10 cellular contexts compared by ENCODE assay signal in the genomic region with DNA sequence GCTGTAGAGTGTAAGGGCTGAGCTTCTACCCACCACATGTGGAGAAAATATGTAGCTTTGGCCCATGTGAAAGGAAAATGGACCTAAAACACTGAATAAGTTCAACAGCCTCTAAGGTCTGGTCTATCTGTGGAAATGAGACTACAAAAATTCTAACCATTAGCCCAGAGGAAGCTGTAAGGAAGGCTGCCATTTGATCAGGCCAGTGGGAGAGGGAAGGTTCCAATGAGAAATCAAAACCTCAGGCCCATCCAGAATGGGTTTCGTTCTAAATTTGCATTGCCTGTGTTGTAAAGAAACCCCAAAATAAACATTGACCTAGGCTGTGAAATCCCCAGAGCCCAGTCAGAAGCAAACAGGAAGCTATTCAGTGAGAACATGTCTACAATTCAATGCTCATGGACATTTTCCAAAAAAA.
DNase-seq lines count a peak whose midpoint lies in the region; ATAC-seq and TF ChIP-seq lines count a peak whose summit lies in the region.
"Had no signal": no experiment of that assay in that cellular context is flagged by ENCODE, and none has a peak within 500 bp of the region (broad histone marks: within the 10 kb centered on the region; RNA-seq: fewer than 3 reads in every experiment).

No MANE protein-coding gene starts in this region.

- H3K36me3 ChIP-seq in SK-N-MC (ENCODE audit: insufficient read depth, low read length), result no peaks in the 10 kb centered on the region
- H3K36me3 ChIP-seq in left lung, result no peaks in the 10 kb centered on the region
- H3K36me3 ChIP-seq in lower lobe of right lung, result no peaks in the 10 kb centered on the region

- H3K27ac ChIP-seq in SK-N-MC (peak overlapping the region; percentile 56), left lung (peak overlapping the region in 1 of 2 donors; percentile 26), lower lobe of right lung (no peak overlapping the region)
- H3K27ac ChIP-seq: foreskin keratinocyte had no signal

- H3K9ac ChIP-seq in SK-N-MC (ENCODE audit: insufficient read length), result no peak overlapping the region

- intact Hi-C loops in left lung (cut with DNase I), result no loop called here
- intact Hi-C loops in lower lobe of right lung (cut with DNase I), result no loop called here

- no peaks in the 10 kb centered on the region for H3K4me1 ChIP-seq in left lung
- H3K4me1 ChIP-seq in lower lobe of right lung, result no peaks in the 10 kb centered on the region
- H3K4me1 ChIP-seq: foreskin keratinocyte had no signal

- no peak for TF ChIP-seq CTCF in left lung (IDR thresholded peaks at IDR 0.05)
- no peak for TF ChIP-seq CTCF in lower lobe of right lung (IDR thresholded peaks at IDR 0.05)

- H3K27me3 ChIP-seq in left lung (no peaks in the 10 kb centered on the region), lower lobe of right lung (ENCODE audit: low read depth) (no peaks in the 10 kb centered on the region)
- H3K27me3 ChIP-seq: foreskin keratinocyte had no signal

- H3K4me3 ChIP-seq in SK-N-MC (peak overlapping the region; percentile 2; the same call in 1 of the 2 replicates), left lung (no peak overlapping the region), lower lobe of right lung (no peak overlapping the region)

- H3K9me3 ChIP-seq in SK-N-MC (ENCODE audit: low read depth, low read length), result no peaks in the 10 kb centered on the region
- H3K9me3 ChIP-seq in left lung, result no peaks in the 10 kb centered on the region
- H3K9me3 ChIP-seq in lower lobe of right lung, result no peaks in the 10 kb centered on the region

- ATAC-seq in GM21737 (IDR thresholded peaks at IDR 0.05; ENCODE audit: unreplicated experiment), result peak; percentile 78
- ATAC-seq in left lung, result peak; percentile 19
- ATAC-seq in GM18498 (IDR thresholded peaks at IDR 0.05; ENCODE audit: unreplicated experiment), result no peak
- ATAC-seq in lower lobe of right lung, result no peak
- ATAC-seq: foreskin keratinocyte had no signal

- DNase-seq in GM04503 (ENCODE audit: low read depth) (peak; percentile 47), SK-N-MC (ENCODE audit: low read depth, low spot score) (peak; percentile 60), left lung (no peak), lower lobe of right lung (no peak), amygdala (lab: John Stamatoyannopoulos, UW) (no peak), KG1 (lab: John Stamatoyannopoulos, UW) (no peak)
- DNase-seq: activated naive CD4-positive, alpha-beta T cell treated with anti-CD3 and anti-CD28 coated beads for 36 hours; foreskin keratinocyte had no signal

Comparison
In these comparisons a context has a peak if more than half of its experiments do, and no peak if none do; other contexts are left out.
1. DNase-seq: peak in GM04503 (single experiment) and SK-N-MC (single experiment); none in left lung (0 of 2), lower lobe of right lung (single experiment), amygdala (0 of 56) and KG1 (single experiment).
2. ATAC-seq: peak in GM21737 (single experiment) and left lung (single experiment); none in GM18498 (single experiment) and lower lobe of right lung (0 of 2).